ENCODE assay signal across 20 cellular contexts in the genomic region with DNA sequence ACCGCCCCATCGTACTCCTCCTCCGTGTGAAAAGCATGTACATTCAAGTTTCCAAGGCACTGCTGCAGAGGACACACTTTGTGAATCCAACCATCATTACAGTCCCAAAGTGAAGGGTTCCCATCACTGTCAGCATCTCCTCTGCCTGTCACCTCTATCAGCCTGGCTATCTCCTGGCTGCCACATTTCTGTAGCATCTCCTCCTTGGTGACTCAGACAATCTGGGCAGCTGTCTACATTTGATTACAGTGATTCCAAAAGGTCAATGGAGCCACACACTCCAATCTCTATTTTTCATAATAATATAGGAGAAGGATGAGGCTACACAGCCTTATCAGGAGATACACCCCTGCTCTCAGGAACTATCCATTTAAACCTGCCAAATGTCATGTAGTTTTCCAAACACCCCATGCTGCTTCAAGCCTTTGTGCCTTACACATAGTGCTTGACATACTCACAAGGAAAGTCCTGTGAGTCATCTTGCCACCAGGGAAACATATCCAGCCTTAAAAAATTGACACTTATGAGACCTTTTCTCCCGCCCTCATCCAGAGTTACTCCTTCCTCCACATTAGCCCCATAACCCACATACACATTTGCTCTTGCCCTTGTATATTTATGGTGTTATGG.
DNase-seq lines count a peak whose midpoint lies in the region; ATAC-seq and TF ChIP-seq lines count a peak whose summit lies in the region.
"Had no signal": no experiment of that assay in that cellular context is flagged by ENCODE, and none has a peak within 500 bp of the region (broad histone marks: within the 10 kb centered on the region; RNA-seq: fewer than 3 reads in every experiment).

No MANE protein-coding gene starts in this region.

- POLR2A ChIA-PET in PC-3 (lab: Charles Lee; ENCODE audit: unreplicated experiment) = no interaction called here

- peak; percentile 60 for DNase-seq in EH (ENCODE audit: low read depth)
- peak; percentile 18 for DNase-seq in PC-3
- peak; percentile 38 for DNase-seq in epithelial cell of esophagus (ENCODE audit: low read depth)
- peak; percentile 18 for DNase-seq in sigmoid colon
- DNase-seq in mucosa of gallbladder (ENCODE audit: low spot score) = no peak
- DNase-seq in activated effector memory CD4-positive, alpha-beta T cell treated with anti-CD3 and anti-CD28 coated beads, Interleukin-2, amount 50 U/mL, for 16 hours = no peak
- DNase-seq: activated CD4-positive, alpha-beta T cell treated with anti-CD3 and anti-CD28 coated beads, Interleukin-2, amount 50 U/mL, for 1 hour; effector memory CD4-positive, alpha-beta T cell; HCEC 1CT; NCI-H1436; NCI-H2107; NCI-H446 treated with DMSO at 0.1 percent for 48 hours; SHP77 treated with DMSO at 0.1 percent for 48 hours; small intestine; SW 1271; T1000 had no signal

- H3K9me2 ChIP-seq in PC-3 (replicated peaks; ENCODE audit: low read length) = no peaks in the 10 kb centered on the region

- H3K79me2 ChIP-seq in PC-3 (ENCODE audit: low read length) = no peaks in the 10 kb centered on the region

- H4K20me1 ChIP-seq in PC-3 (ENCODE audit: low read length) = no peaks in the 10 kb centered on the region

- H3K36me3 ChIP-seq in PC-3 (ENCODE audit: low read depth, low read length) (no peaks in the 10 kb centered on the region), sigmoid colon (no peaks in the 10 kb centered on the region)
- H3K36me3 ChIP-seq: ascending aorta, neutrophil, suprapubic skin had no signal

- no peaks in the 10 kb centered on the region for H3K9me3 ChIP-seq in PC-3 (ENCODE audit: low read length)
- H3K9me3 ChIP-seq in sigmoid colon = no peaks in the 10 kb centered on the region
- H3K9me3 ChIP-seq: ascending aorta, neutrophil, suprapubic skin had no signal

- no peak overlapping the region for H2AFZ ChIP-seq in PC-3 (ENCODE audit: low read length)

- TF ChIP-seq EP300 in sigmoid colon (IDR thresholded peaks at IDR 0.05) = no peak

- no peaks in the 10 kb centered on the region for H3K27me3 ChIP-seq in PC-3 (ENCODE audit: low read length)
- H3K27me3 ChIP-seq in sigmoid colon = no peaks in the 10 kb centered on the region
- H3K27me3 ChIP-seq: ascending aorta, suprapubic skin had no signal

- no peaks in the 10 kb centered on the region for H3F3A ChIP-seq in PC-3 (ENCODE audit: low read length, unreplicated experiment)

- TF ChIP-seq POLR2A in sigmoid colon (IDR thresholded peaks at IDR 0.05) = no peak

- no peak overlapping the region for H3K9ac ChIP-seq in PC-3 (ENCODE audit: low read length)

- no peaks in the 10 kb centered on the region for H3K4me1 ChIP-seq in PC-3 (ENCODE audit: insufficient read depth, low read length)
- no peaks in the 10 kb centered on the region for H3K4me1 ChIP-seq in sigmoid colon
- H3K4me1 ChIP-seq: ascending aorta, suprapubic skin had no signal

- CTCF ChIA-PET in PC-3 (lab: Charles Lee) = no interaction called here

- H3K27ac ChIP-seq in PC-3 (ENCODE audit: low read length) (no peak overlapping the region), sigmoid colon (no peak overlapping the region)
- H3K27ac ChIP-seq: ascending aorta, neutrophil, suprapubic skin had no signal

- ATAC-seq in PC-3 (peak; percentile 22; the same call in 1 of the 2 replicates), GM19463 (IDR thresholded peaks at IDR 0.05; ENCODE audit: unreplicated experiment) (no peak)

- H3K4me2 ChIP-seq in PC-3 (ENCODE audit: low read length) = no peak overlapping the region

- H3K4me3 ChIP-seq in PC-3 (ENCODE audit: low read length) (no peak overlapping the region), epithelial cell of esophagus (ENCODE audit: low read length) (no peak overlapping the region), sigmoid colon (no peak overlapping the region)
- H3K4me3 ChIP-seq: ascending aorta, suprapubic skin had no signal

- no TSS peak for BruUV-seq in PC-3 (replicated peaks; lab: Mats Ljungman, UMichigan)

- WGBS in sigmoid colon, 2 donors = 83 to 90% methylated on average over 4 of the region's 4 CpGs

- intact Hi-C loops in PC-3 (cut with micrococcal nuclease) = no loop called here
- intact Hi-C loops in sigmoid colon (cut with DNase I) = no loop called here

- no peak for TF ChIP-seq CTCF in PC-3 (conservative IDR thresholded peaks at IDR 0.05; ENCODE audit: low read depth, low read length)
- TF ChIP-seq CTCF in epithelial cell of esophagus (IDR thresholded peaks at IDR 0.05; ENCODE audit: insufficient read depth, low read depth, low read length, missing control alignments) = no peak
- no peak for TF ChIP-seq CTCF in sigmoid colon (IDR thresholded peaks at IDR 0.05)

Comparison
In these comparisons a context has a peak if more than half of its experiments do, and no peak if none do; other contexts are left out.
1. DNase-seq: peak in EH (single experiment), PC-3 (single experiment), epithelial cell of esophagus (single experiment) and sigmoid colon (single experiment); none in mucosa of gallbladder (single experiment) and activated effector memory CD4-positive, alpha-beta T cell treated with anti-CD3 and anti-CD28 coated beads, Interleukin-2, amount 50 U/mL, for 16 hours (single experiment).